Comparison of ENCODE assay signal across 10 cellular contexts in the genomic region with DNA sequence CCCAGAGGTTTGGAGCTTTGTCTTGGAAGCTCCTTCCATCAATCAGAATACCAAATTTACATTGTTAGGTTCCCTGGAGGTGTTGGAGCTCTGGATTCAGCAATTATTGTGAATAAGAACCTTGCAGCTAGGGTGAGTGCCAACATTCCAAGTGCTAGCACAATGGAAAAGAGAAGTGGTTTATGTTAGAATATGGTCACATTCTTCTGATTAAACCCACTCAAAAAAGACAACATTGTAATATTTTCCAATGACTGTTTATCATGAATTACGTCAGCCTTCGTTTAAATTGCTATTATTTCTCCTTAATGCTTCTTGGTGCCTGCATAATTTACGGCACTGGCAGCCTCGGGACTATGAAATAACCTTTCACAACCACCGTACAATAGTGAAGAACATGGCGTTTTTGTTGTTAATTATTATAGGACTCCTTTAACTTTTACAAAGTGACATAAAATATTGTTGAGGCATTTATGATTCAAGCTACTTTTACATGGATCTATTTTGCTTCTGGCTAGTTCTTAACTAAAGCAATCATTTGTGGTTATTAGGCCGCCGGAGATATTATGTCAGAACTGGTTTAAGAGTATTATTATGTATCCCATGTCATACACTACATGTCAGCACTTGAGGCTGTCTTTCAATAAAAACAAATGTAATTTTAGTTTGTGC.
DNase-seq lines count a peak whose midpoint lies in the region; ATAC-seq, FAIRE-seq and TF ChIP-seq lines count a peak whose summit lies in the region.
"Had no signal": no experiment of that assay in that cellular context is flagged by ENCODE, and none has a peak within 500 bp of the region (broad histone marks: within the 10 kb centered on the region; RNA-seq: fewer than 3 reads in every experiment).

No MANE protein-coding gene starts in this region.

- H3K9me3 ChIP-seq in right lobe of liver (no peaks in the 10 kb centered on the region), HepG2 (ENCODE audit: low read length) (no peaks in the 10 kb centered on the region), lower lobe of right lung (no peaks in the 10 kb centered on the region), vagina (no peaks in the 10 kb centered on the region)

- H3K4me2 ChIP-seq in HepG2 (ENCODE audit: low read depth, low read length), result no peak overlapping the region

- H3K27ac Mint-ChIP-seq in activated T-helper 2 cell treated with anti-CD3 and anti-CD28 coated beads, Interferon-gamma antibody, Interleukin-2, Interleukin-4, amounts not matched to agents 10 μg/mL and 5 μg/mL and 100 μg/mL, durations not matched to agents 14 hours and 24 hours and 36 hours, result peak overlapping the region; percentile 19
- H3K27ac Mint-ChIP-seq: natural killer cell had no signal

- in situ Hi-C loops in HepG2 (cut with HindIII; ENCODE audit: extremely low pct_ligation_motif_present, low pct_unique_long_range_greater_than_20kb), result no loop called here

- no peak for TF ChIP-seq RAD21 in HepG2 (CRISPR knock-in tag; IDR thresholded peaks at IDR 0.05)

- H3K9me3 Mint-ChIP-seq in activated T-helper 2 cell treated with anti-CD3 and anti-CD28 coated beads, Interferon-gamma antibody, Interleukin-2, Interleukin-4, amounts not matched to agents 10 μg/mL and 5 μg/mL and 100 μg/mL, durations not matched to agents 14 hours and 24 hours and 36 hours, result peaks cover 16% of the 10 kb centered on the region
- H3K9me3 Mint-ChIP-seq: natural killer cell had no signal

- no peak for FAIRE-seq in HepG2 (lab: Jason Lieb, UNC)

- H3K79me2 ChIP-seq in HepG2 (ENCODE audit: insufficient read depth, low read length), result no peaks in the 10 kb centered on the region

- H3K4me1 Mint-ChIP-seq in activated T-helper 2 cell treated with anti-CD3 and anti-CD28 coated beads, Interferon-gamma antibody, Interleukin-2, Interleukin-4, amounts not matched to agents 10 μg/mL and 5 μg/mL and 100 μg/mL, durations not matched to agents 14 hours and 24 hours and 36 hours (ENCODE audit: low read depth), result peaks cover 42% of the 10 kb centered on the region

- H3K4me3 Mint-ChIP-seq in activated T-helper 2 cell treated with anti-CD3 and anti-CD28 coated beads, Interferon-gamma antibody, Interleukin-2, Interleukin-4, amounts not matched to agents 10 μg/mL and 5 μg/mL and 100 μg/mL, durations not matched to agents 14 hours and 24 hours and 36 hours (ENCODE audit: low read depth), result no peak overlapping the region
- H3K4me3 Mint-ChIP-seq: natural killer cell had no signal

- no peak overlapping the region for H2AFZ ChIP-seq in HepG2 (ENCODE audit: low read length)

- no peak for DNase-seq in right lobe of liver
- no peak for DNase-seq in HepG2 (ENCODE audit: low spot score)
- no peak for DNase-seq in activated T-helper 2 cell treated with anti-CD3 and anti-CD28 coated beads, Interferon-gamma antibody, Interleukin-2, Interleukin-4, amounts not matched to agents 10 μg/mL and 5 μg/mL and 100 μg/mL, durations not matched to agents 14 hours and 24 hours and 36 hours (ENCODE audit: low spot score)
- DNase-seq in lower lobe of right lung, result no peak
- DNase-seq in vagina (ENCODE audit: extremely low spot score in 2 of 2), result no peak
- DNase-seq in Ammon's horn (ENCODE audit: low spot score), result no peak
- DNase-seq in NCI-H2171 (lab: John Stamatoyannopoulos, UW), result no peak
- no peak for DNase-seq in NCI-H226
- DNase-seq: activated CD4-positive, alpha-beta T cell treated with anti-CD3 and anti-CD28 coated beads, Interleukin-2, amount 50 U/mL, for 48 hours; natural killer cell had no signal

- H3K36me3 ChIP-seq in right lobe of liver (no peaks in the 10 kb centered on the region), HepG2 (replicated peaks in 1 of 2; ENCODE audit: control insufficient read depth in 1 of 2, insufficient read depth in 2 of 2, low read length in 2 of 2) (peaks cover 0 to 2% of the 10 kb centered on the region in 2 experiments; a peak in 3 of 5 replicates), lower lobe of right lung (no peaks in the 10 kb centered on the region), vagina (no peaks in the 10 kb centered on the region)

- BruUV-seq in HepG2 (replicated peaks; lab: Mats Ljungman, UMichigan), result no TSS peak

- TF ChIP-seq CTCF in right lobe of liver (IDR thresholded peaks at IDR 0.05) (no peak), HepG2 (CRISPR knock-in tag; IDR thresholded peaks at IDR 0.05) (no peak), lower lobe of right lung (IDR thresholded peaks at IDR 0.05) (no peak), vagina (IDR thresholded peaks at IDR 0.05) (no peak)

- peaks cover 55% of the 10 kb centered on the region for H3K36me3 Mint-ChIP-seq in activated T-helper 2 cell treated with anti-CD3 and anti-CD28 coated beads, Interferon-gamma antibody, Interleukin-2, Interleukin-4, amounts not matched to agents 10 μg/mL and 5 μg/mL and 100 μg/mL, durations not matched to agents 14 hours and 24 hours and 36 hours (ENCODE audit: low read depth)
- H3K36me3 Mint-ChIP-seq: natural killer cell had no signal

- H3K27me3 ChIP-seq in right lobe of liver (no peaks in the 10 kb centered on the region), HepG2 (ENCODE audit: control insufficient read depth in 1 of 2, insufficient read depth in 2 of 2, low read length in 2 of 2) (no peaks in the 10 kb centered on the region), lower lobe of right lung (ENCODE audit: low read depth) (no peaks in the 10 kb centered on the region), vagina (no peaks in the 10 kb centered on the region)

- H3K4me3 ChIP-seq in right lobe of liver, result no peak overlapping the region
- H3K4me3 ChIP-seq in HepG2 (replicated peaks in 1 of 3; ENCODE audit: insufficient read depth in 1 of 3, low read depth in 2 of 3, low read length in 3 of 3), result no peak overlapping the region
- H3K4me3 ChIP-seq in lower lobe of right lung, result no peak overlapping the region
- no peak overlapping the region for H3K4me3 ChIP-seq in vagina

- no peaks in the 10 kb centered on the region for H3K27me3 Mint-ChIP-seq in activated T-helper 2 cell treated with anti-CD3 and anti-CD28 coated beads, Interferon-gamma antibody, Interleukin-2, Interleukin-4, amounts not matched to agents 10 μg/mL and 5 μg/mL and 100 μg/mL, durations not matched to agents 14 hours and 24 hours and 36 hours (ENCODE audit: low read depth)

- TF ChIP-seq POLR2A in right lobe of liver (IDR thresholded peaks at IDR 0.05), result no peak
- TF ChIP-seq POLR2A in HepG2 (IDR thresholded peaks at IDR 0.05; ENCODE audit: insufficient read depth in 1 of 2, low read depth in 2 of 2, low read length in 2 of 2), result no peak
- no peak for TF ChIP-seq POLR2A in vagina (IDR thresholded peaks at IDR 0.05)

- peak overlapping the region; percentile 45 to 70 (median 69) for H3K27ac ChIP-seq in right lobe of liver
- no peak overlapping the region for H3K27ac ChIP-seq in HepG2 (ENCODE audit: extremely low read length, insufficient read depth, low read length)
- peak overlapping the region; percentile 32 for H3K27ac ChIP-seq in lower lobe of right lung
- H3K27ac ChIP-seq in vagina, result peak overlapping the region; percentile 55

- ATAC-seq in right lobe of liver (no peak), HepG2 (no peak), lower lobe of right lung (peak in 1 of 2 donors; percentile 48)
- ATAC-seq: natural killer cell had no signal

- peaks cover 0 to 30% (median 8%) of the 10 kb centered on the region in 4 donors for H3K4me1 ChIP-seq in right lobe of liver
- peaks cover 42% of the 10 kb centered on the region for H3K4me1 ChIP-seq in HepG2 (ENCODE audit: insufficient read depth, low read length)
- H3K4me1 ChIP-seq in lower lobe of right lung, result peaks cover 33% of the 10 kb centered on the region
- peaks cover 57% of the 10 kb centered on the region for H3K4me1 ChIP-seq in vagina

- intact Hi-C loops in right lobe of liver (cut with DNase I) (no loop called here), HepG2 (cut with micrococcal nuclease; ENCODE audit: unreplicated experiment) (no loop called here), lower lobe of right lung (cut with DNase I) (no loop called here), vagina (cut with DNase I) (no loop called here)
- intact Hi-C loops in activated T-helper 2 cell treated with anti-CD3 and anti-CD28 coated beads, Interferon-gamma antibody, Interleukin-2, Interleukin-4, amounts not matched to agents 10 μg/mL and 5 μg/mL and 100 μg/mL, durations not matched to agents 14 hours and 24 hours and 36 hours (cut with micrococcal nuclease), result no loop called here

- 80% methylated on average over 8 of the region's 8 CpGs for WGBS in right lobe of liver (ENCODE audit: insufficient coverage, low coverage, low lambda C conversion rate, missing lambda C conversion rate)
- WGBS in HepG2 (ENCODE audit: low lambda C conversion rate), result 97% methylated on average over 8 of the region's 8 CpGs

- H4K20me1 ChIP-seq in HepG2 (ENCODE audit: insufficient read depth, low read length), result no peaks in the 10 kb centered on the region

- CTCF ChIA-PET in HepG2 (lab: Yijun Ruan, JAX; ENCODE audit: low intra/inter-chr PET ratio, low total read pairs), result no interaction called here

- POLR2A ChIA-PET in HepG2 (lab: Yijun Ruan, JAX), result interaction anchor here (1.7 kb wide), 1 partner anchor 9 kb away, joined by 3 read pairs; no protein-coding TSS in a partner anchor

- no peak overlapping the region for H3K9ac ChIP-seq in HepG2 (ENCODE audit: insufficient read depth, low read depth, low read length)

- TF ChIP-seq EP300 in HepG2 (IDR thresholded peaks at IDR 0.05; ENCODE audit: low read depth in 2 of 2, low read length in 2 of 2), result no peak
- TF ChIP-seq EP300 in HepG2 (CRISPR knock-in tag; IDR thresholded peaks at IDR 0.05; ENCODE audit: borderline replicate concordance), result no peak

TF ChIP-seq in HepG2, 621 proteins besides CTCF, POLR2A, EP300 and RAD21 (continues in another document):
- TF ChIP-seq SSRP1 (CRISPR knock-in tag; IDR thresholded peaks at IDR 0.05) (no peak), SIX1 (CRISPR knock-in tag; IDR thresholded peaks at IDR 0.05; ENCODE audit: borderline replicate concordance) (no peak), ZNF567 (CRISPR knock-in tag; IDR thresholded peaks at IDR 0.05; ENCODE audit: borderline replicate concordance) (no peak), ZBTB7B (CRISPR knock-in tag; IDR thresholded peaks at IDR 0.05) (no peak)
